Comparison of ENCODE assay signal across 26 cellular contexts in genomic region chr13:72530471-72530870, GRCh38.
DNase-seq lines count a peak whose midpoint lies in the region; ATAC-seq and TF ChIP-seq lines count a peak whose summit lies in the region.
"Had no signal": no experiment of that assay in that cellular context is flagged by ENCODE, and none has a peak within 500 bp of the region (broad histone marks: within the 10 kb centered on the region; RNA-seq: fewer than 3 reads in every experiment).

No MANE protein-coding gene starts in this region.

- H3K4me3 ChIP-seq in PC-3 (ENCODE audit: low read length) = no peak overlapping the region
- H3K4me3 ChIP-seq in choroid plexus epithelial cell (ENCODE audit: low read depth, low read length) = no peak overlapping the region
- H3K4me3 ChIP-seq: A549, BLaER1, gastroesophageal sphincter, MG63 had no signal

- intact Hi-C loops in PC-3 (cut with micrococcal nuclease) = no loop called here

- H3K4me1 ChIP-seq in PC-3 (ENCODE audit: insufficient read depth, low read length) = peaks cover 10% of the 10 kb centered on the region; the same call in 1 of the 2 replicates
- H3K4me1 ChIP-seq: A549, BLaER1, gastroesophageal sphincter had no signal

- H4K20me1 ChIP-seq in PC-3 (ENCODE audit: low read length) = no peaks in the 10 kb centered on the region
- H4K20me1 ChIP-seq: BLaER1 had no signal

- POLR2A ChIA-PET in PC-3 (lab: Charles Lee; ENCODE audit: unreplicated experiment) = no interaction called here

- no peak overlapping the region for H3K4me3 Mint-ChIP-seq in nephron progenitor cell
- H3K4me3 Mint-ChIP-seq: activated CD4-positive, alpha-beta memory T cell treated with anti-CD3 and anti-CD28 coated beads, Interleukin-2, amount 10 ng/mL, durations not matched to agents 7 days and 5 days; type B pancreatic cell had no signal

- no peak overlapping the region for H3K27ac ChIP-seq in PC-3 (ENCODE audit: low read length)
- H3K27ac ChIP-seq: A549, BLaER1, gastroesophageal sphincter, HL-60 had no signal

- CTCF ChIA-PET in PC-3 (lab: Charles Lee) = no interaction called here

- no peak overlapping the region for H3K4me2 ChIP-seq in PC-3 (ENCODE audit: low read length)
- H3K4me2 ChIP-seq: A549, BLaER1 had no signal

- no peak overlapping the region for H3K9ac ChIP-seq in PC-3 (ENCODE audit: low read length)
- H3K9ac ChIP-seq: BLaER1 had no signal

- H3K36me3 Mint-ChIP-seq in nephron progenitor cell (ENCODE audit: low read depth) = no peaks in the 10 kb centered on the region
- H3K36me3 Mint-ChIP-seq: type B pancreatic cell had no signal

- no peaks in the 10 kb centered on the region for H3K79me2 ChIP-seq in PC-3 (ENCODE audit: low read length)

- no peaks in the 10 kb centered on the region for H3K27me3 ChIP-seq in PC-3 (ENCODE audit: low read length)
- H3K27me3 ChIP-seq: BLaER1, gastroesophageal sphincter, MG63 had no signal

- DNase-seq in AG08395 (ENCODE audit: low spot score) (peak; percentile 6), PC-3 (peak; percentile 52), choroid plexus epithelial cell (ENCODE audit: low read depth) (peak; percentile 61), nephron progenitor cell (no peak), putamen (ENCODE audit: low spot score) (no peak)
- DNase-seq in activated CD8-positive, alpha-beta memory T cell treated with anti-CD3 and anti-CD28 coated beads, Interleukin-2, amount 50 U/mL, for 4 hours = no peak
- DNase-seq: activated CD4-positive, alpha-beta memory T cell treated with anti-CD3 and anti-CD28 coated beads, Interleukin-2, amount 10 ng/mL, durations not matched to agents 7 days and 5 days; activated naive CD4-positive, alpha-beta T cell treated with Interleukin-2 at 50 U/mL for 16 hours; Calu3; effector memory CD4-positive, alpha-beta T cell; kidney; MG63; NCI-H1436 treated with DMSO at 0.1 percent for 48 hours; NCI-H526; nucleus accumbens; retina; stimulated activated CD4-positive, alpha-beta T cell treated with anti-CD3 and anti-CD28 coated beads, Interleukin-15, amount 100 ng/mL, for 24 hours had no signal

- H3K9me3 Mint-ChIP-seq in nephron progenitor cell = no peaks in the 10 kb centered on the region
- H3K9me3 Mint-ChIP-seq: type B pancreatic cell had no signal

- no TSS peak for BruUV-seq in PC-3 (replicated peaks; lab: Mats Ljungman, UMichigan)

- H3K36me3 ChIP-seq in PC-3 (ENCODE audit: low read depth, low read length) = no peaks in the 10 kb centered on the region
- H3K36me3 ChIP-seq: BLaER1, gastroesophageal sphincter, MG63 had no signal

- TF ChIP-seq CTCF in PC-3 (conservative IDR thresholded peaks at IDR 0.05; ENCODE audit: low read depth, low read length) = no peak
- TF ChIP-seq CTCF in choroid plexus epithelial cell (conservative IDR thresholded peaks at IDR 0.05; ENCODE audit: low read depth, low read length) = no peak
- TF ChIP-seq CTCF in nephron progenitor cell (IDR thresholded peaks at IDR 0.05) = no peak

- H3K27me3 Mint-ChIP-seq in nephron progenitor cell (ENCODE audit: low read depth, poor library complexity) = peaks cover 2% of the 10 kb centered on the region
- H3K27me3 Mint-ChIP-seq: activated CD4-positive, alpha-beta memory T cell treated with anti-CD3 and anti-CD28 coated beads, Interleukin-2, amount 10 ng/mL, durations not matched to agents 7 days and 5 days had no signal

- no peaks in the 10 kb centered on the region for H3K4me1 Mint-ChIP-seq in nephron progenitor cell
- H3K4me1 Mint-ChIP-seq: activated CD4-positive, alpha-beta memory T cell treated with anti-CD3 and anti-CD28 coated beads, Interleukin-2, amount 10 ng/mL, durations not matched to agents 7 days and 5 days had no signal

- H2AFZ ChIP-seq in PC-3 (ENCODE audit: low read length) = no peak overlapping the region

- no peaks in the 10 kb centered on the region for H3F3A ChIP-seq in PC-3 (ENCODE audit: low read length, unreplicated experiment)

- no peaks in the 10 kb centered on the region for H3K9me2 ChIP-seq in PC-3 (replicated peaks; ENCODE audit: low read length)

- peak; percentile 95 for ATAC-seq in PC-3
- ATAC-seq in GM21825 (IDR thresholded peaks at IDR 0.05; ENCODE audit: unreplicated experiment) = no peak
- ATAC-seq in GM21619 (IDR thresholded peaks at IDR 0.05; ENCODE audit: unreplicated experiment) = no peak
- ATAC-seq: activated CD4-positive, CD25-positive, alpha-beta regulatory T cell treated with anti-CD3 and anti-CD28 coated beads, Interleukin-2, amount 50 U/mL, for 24 hours; esophagus mucosa; gastroesophageal sphincter had no signal

- H3K9me3 ChIP-seq in PC-3 (ENCODE audit: low read length) = no peaks in the 10 kb centered on the region
- H3K9me3 ChIP-seq: A549, BLaER1, gastroesophageal sphincter, MG63 had no signal

- H3K27ac Mint-ChIP-seq in nephron progenitor cell = peak overlapping the region; percentile 40
- H3K27ac Mint-ChIP-seq: activated CD4-positive, alpha-beta memory T cell treated with anti-CD3 and anti-CD28 coated beads, Interleukin-2, amount 10 ng/mL, durations not matched to agents 7 days and 5 days; type B pancreatic cell had no signal

Comparison
In these comparisons a context has a peak if more than half of its experiments do, and no peak if none do; other contexts are left out.
1. DNase-seq: peak in AG08395 (single experiment), PC-3 (single experiment) and choroid plexus epithelial cell (single experiment); none in nephron progenitor cell (single experiment), activated CD8-positive, alpha-beta memory T cell treated with anti-CD3 and anti-CD28 coated beads, Interleukin-2, amount 50 U/mL, for 4 hours (single experiment) and putamen (single experiment).